In genomic region chr17:78174332-78174869, GRCh38 we compare ENCODE assay signal across 8 cellular contexts. TPM values are rescaled to one million over a fixed set of nuclear protein-coding genes. Genes with fewer than 3 reads are reported as not detected.
DNase-seq lines count a peak whose midpoint lies in the region; ATAC-seq and TF ChIP-seq lines count a peak whose summit lies in the region.

No MANE protein-coding gene starts in this region.

- no peak overlapping the region for H3K4me3 ChIP-seq in urinary bladder (ENCODE audit: low read depth, low read length)

- 44% methylated on average over 15 of the region's 15 CpGs for WGBS in urinary bladder

- H3K36me3 ChIP-seq in urinary bladder (ENCODE audit: insufficient read depth), result no peaks in the 10 kb centered on the region

- no peak overlapping the region for H3K4me3 Mint-ChIP-seq in activated T-cell treated with anti-CD3 and anti-CD28 coated beads, Interleukin-2, amount 50 U/mL, for 72 hours
- H3K4me3 Mint-ChIP-seq in brain, result no peak overlapping the region
- peak overlapping the region; percentile 85 for H3K4me3 Mint-ChIP-seq in memory B cell

- H3K9me3 Mint-ChIP-seq in activated T-cell treated with anti-CD3 and anti-CD28 coated beads, Interleukin-2, amount 50 U/mL, for 72 hours, result no peaks in the 10 kb centered on the region
- peaks cover 0 to 2% (median 0%) of the 10 kb centered on the region in 5 experiments for H3K9me3 Mint-ChIP-seq in brain
- no peaks in the 10 kb centered on the region for H3K9me3 Mint-ChIP-seq in memory B cell

- H3K36me3 Mint-ChIP-seq in activated T-cell treated with anti-CD3 and anti-CD28 coated beads, Interleukin-2, amount 50 U/mL, for 72 hours (ENCODE audit: insufficient read depth in 2 of 2), result peaks cover 5 to 24% of the 10 kb centered on the region in 2 donors
- peaks cover 6% of the 10 kb centered on the region for H3K36me3 Mint-ChIP-seq in brain
- H3K36me3 Mint-ChIP-seq in memory B cell, result peaks cover 20% of the 10 kb centered on the region

- no peak for TF ChIP-seq CTCF in brain (conservative IDR thresholded peaks at IDR 0.05)

- H3K4me1 ChIP-seq in urinary bladder (ENCODE audit: insufficient read depth), result no peaks in the 10 kb centered on the region

- ATAC-seq in activated T-cell treated with anti-CD3 and anti-CD28 coated beads, Interleukin-2, amount 50 U/mL, for 72 hours (replicated peaks in 1 of 2), result no peak
- peak; percentile 26 for ATAC-seq in memory B cell (ENCODE audit: low read depth)

- H3K4me1 Mint-ChIP-seq in activated T-cell treated with anti-CD3 and anti-CD28 coated beads, Interleukin-2, amount 50 U/mL, for 72 hours (ENCODE audit: low read depth), result peaks cover 63% of the 10 kb centered on the region
- H3K4me1 Mint-ChIP-seq in brain, result peaks cover 36% of the 10 kb centered on the region
- peaks cover 73% of the 10 kb centered on the region for H3K4me1 Mint-ChIP-seq in memory B cell

- no peak for DNase-seq in activated T-cell treated with anti-CD3 and anti-CD28 coated beads, Interleukin-2, amount 50 U/mL, for 72 hours
- no peak for DNase-seq in activated T-cell treated with anti-CD3 and anti-CD28 coated beads, Interleukin-2, amount 50 U/mL, for 48 hours
- DNase-seq in memory B cell (ENCODE audit: low spot score in 2 of 2), result peak in 1 of 2 donors; percentile 51
- no peak for DNase-seq in NCI-H1436 treated with DMSO at 0.1 percent for 48 hours (lab: John Stamatoyannopoulos, UW)
- DNase-seq in activated effector memory CD4-positive, alpha-beta T cell treated with Interleukin-2 at 50 U/mL for 16 hours, result no peak
- no peak for DNase-seq in iPS-NIHi7 (ENCODE audit: extremely low spot score)

- H3K27ac Mint-ChIP-seq in activated T-cell treated with anti-CD3 and anti-CD28 coated beads, Interleukin-2, amount 50 U/mL, for 72 hours, result peak overlapping the region; percentile 36
- H3K27ac Mint-ChIP-seq in brain, result peak overlapping the region in 4 of 5 experiments; percentile 46 to 81 (median 81)
- peak overlapping the region; percentile 99 for H3K27ac Mint-ChIP-seq in memory B cell

- peak overlapping the region; percentile 81 for H3K27ac ChIP-seq in urinary bladder (ENCODE audit: low read depth)

- no peaks in the 10 kb centered on the region for H3K27me3 Mint-ChIP-seq in activated T-cell treated with anti-CD3 and anti-CD28 coated beads, Interleukin-2, amount 50 U/mL, for 72 hours (ENCODE audit: low read depth)
- H3K27me3 Mint-ChIP-seq in brain (no peaks in the 10 kb centered on the region), memory B cell (no peaks in the 10 kb centered on the region)

RNA-seq across cellular contexts. Expression of gene SYNGR2, which starts 6.0 kb away (rescaled TPM):
- 10 to 100 TPM; 87.6 to 92.0 TPM for total RNA-seq in activated T-cell treated with anti-CD3 and anti-CD28 coated beads, Interleukin-2, amount 50 U/mL, for 72 hours
- 88.2 TPM for polyA plus RNA-seq in brain (ENCODE audit: insufficient read depth, low read depth, low replicate concordance)
- total RNA-seq in urinary bladder, result 15.0 TPM
- 79.7 TPM for polyA plus RNA-seq in urinary bladder

RNA-seq across cellular contexts. Expression of gene TK1, which starts 12.5 kb away (rescaled TPM):
- 10 to 100 TPM; 90.6 to 90.9 TPM for total RNA-seq in activated T-cell treated with anti-CD3 and anti-CD28 coated beads, Interleukin-2, amount 50 U/mL, for 72 hours
- polyA plus RNA-seq in brain (ENCODE audit: insufficient read depth, low read depth, low replicate concordance), result 45.3 TPM
- total RNA-seq in urinary bladder, result 16.2 TPM
- polyA plus RNA-seq in urinary bladder, result 3.2 TPM

RNA-seq across cellular contexts. Expression of gene AFMID, which starts 12.8 kb away (rescaled TPM):
- 10 to 100 TPM; 23.1 to 34.1 TPM for total RNA-seq in activated T-cell treated with anti-CD3 and anti-CD28 coated beads, Interleukin-2, amount 50 U/mL, for 72 hours
- 36.1 TPM for polyA plus RNA-seq in brain (ENCODE audit: insufficient read depth, low read depth, low replicate concordance)
- 23.5 TPM for total RNA-seq in urinary bladder
- 23.5 TPM for polyA plus RNA-seq in urinary bladder

RNA-seq across cellular contexts. Expression of gene C17orf99, which starts 28.2 kb away (rescaled TPM):
- under 1 TPM in 1 of 2 donors, not detected in 1; 0.58 TPM for total RNA-seq in activated T-cell treated with anti-CD3 and anti-CD28 coated beads, Interleukin-2, amount 50 U/mL, for 72 hours
- polyA plus RNA-seq in brain (ENCODE audit: insufficient read depth, low read depth, low replicate concordance), result not detected
- total RNA-seq in urinary bladder, result 0.63 TPM
- not detected for polyA plus RNA-seq in urinary bladder

RNA-seq across cellular contexts. Expression of gene BIRC5, which starts 39.7 kb away (rescaled TPM):
- 100 to 1,000 TPM in 1 of 2 donors, 10 to 100 TPM in 1; 78.9 to 104 TPM for total RNA-seq in activated T-cell treated with anti-CD3 and anti-CD28 coated beads, Interleukin-2, amount 50 U/mL, for 72 hours
- 66.4 TPM for polyA plus RNA-seq in brain (ENCODE audit: insufficient read depth, low read depth, low replicate concordance)
- total RNA-seq in urinary bladder, result 19.7 TPM
- polyA plus RNA-seq in urinary bladder, result 0.49 TPM

Comparison
In these comparisons a context has a peak if more than half of its experiments do, and no peak if none do; other contexts are left out.
1. H3K27ac Mint-ChIP-seq: peak in every context shown above with its lines; median percentile 99 in memory B cell; 81 in brain; 36 in activated T-cell treated with anti-CD3 and anti-CD28 coated beads, Interleukin-2, amount 50 U/mL, for 72 hours.